10 cellular contexts compared by ENCODE assay signal in genomic region chr6:158769696-158770446, GRCh38. TPM values are rescaled to one million over a fixed set of nuclear protein-coding genes. Genes with fewer than 3 reads are reported as not detected.
DNase-seq lines count a peak whose midpoint lies in the region; ATAC-seq and TF ChIP-seq lines count a peak whose summit lies in the region.
"Had no signal": no experiment of that assay in that cellular context is flagged by ENCODE, and none has a peak within 500 bp of the region (broad histone marks: within the 10 kb centered on the region; RNA-seq: fewer than 3 reads in every experiment).

No MANE protein-coding gene starts in this region.

- H3K27ac ChIP-seq in breast epithelium (no peak overlapping the region), layer of hippocampus (ENCODE audit: low read depth, low read length) (peak overlapping the region; percentile 53)
- H3K27ac ChIP-seq: C4-2B had no signal

- no peak for TF ChIP-seq CTCF in MCF 10A (IDR thresholded peaks at IDR 0.05; ENCODE audit: unreplicated experiment)
- TF ChIP-seq CTCF in breast epithelium (IDR thresholded peaks at IDR 0.05) = no peak

- no peak for ATAC-seq in activated naive CD8-positive, alpha-beta T cell treated with anti-CD3 and anti-CD28 coated beads, Interleukin-2, amount 10 ng/mL, durations not matched to agents 7 days and 5 days (ENCODE audit: low read depth)
- no peak for ATAC-seq in HG03457 (IDR thresholded peaks at IDR 0.05; ENCODE audit: unreplicated experiment)

- intact Hi-C loops in MCF 10A (cut with micrococcal nuclease) = no loop called here
- intact Hi-C loops in breast epithelium (cut with DNase I; ENCODE audit: low total_unique reads) = no loop called here

- H3K4me1 ChIP-seq in breast epithelium = no peaks in the 10 kb centered on the region

- no peaks in the 10 kb centered on the region for H3K27me3 Mint-ChIP-seq in MCF 10A (ENCODE audit: insufficient read depth, unreplicated experiment)
- no peaks in the 10 kb centered on the region for H3K27me3 Mint-ChIP-seq in activated naive CD8-positive, alpha-beta T cell treated with anti-CD3 and anti-CD28 coated beads, Interleukin-2, amount 10 ng/mL, durations not matched to agents 7 days and 5 days

- peaks cover 11% of the 10 kb centered on the region for H3K4me1 Mint-ChIP-seq in MCF 10A (ENCODE audit: insufficient read depth, unreplicated experiment)
- H3K4me1 Mint-ChIP-seq in activated naive CD8-positive, alpha-beta T cell treated with anti-CD3 and anti-CD28 coated beads, Interleukin-2, amount 10 ng/mL, durations not matched to agents 7 days and 5 days = peaks cover 23% of the 10 kb centered on the region

- peak overlapping the region; percentile 62 for H3K27ac Mint-ChIP-seq in MCF 10A (ENCODE audit: low read depth, unreplicated experiment)
- peak overlapping the region; percentile 70 for H3K27ac Mint-ChIP-seq in activated naive CD8-positive, alpha-beta T cell treated with anti-CD3 and anti-CD28 coated beads, Interleukin-2, amount 10 ng/mL, durations not matched to agents 7 days and 5 days

- CTCF ChIA-PET in MCF 10A (lab: Yijun Ruan, JAX) = interaction anchor here (0.6 to 1.5 kb wide), 3 partner anchors 64 to 556 kb away, joined by 3 read pairs; no protein-coding TSS in a partner anchor

- no peak overlapping the region for H3K4me3 ChIP-seq in breast epithelium

- no peaks in the 10 kb centered on the region for H3K9me3 Mint-ChIP-seq in MCF 10A (ENCODE audit: unreplicated experiment)
- no peaks in the 10 kb centered on the region for H3K9me3 Mint-ChIP-seq in activated naive CD8-positive, alpha-beta T cell treated with anti-CD3 and anti-CD28 coated beads, Interleukin-2, amount 10 ng/mL, durations not matched to agents 7 days and 5 days

- no peak for DNase-seq in MCF 10A (ENCODE audit: unreplicated experiment)
- DNase-seq in breast epithelium (ENCODE audit: low spot score in 2 of 2) = no peak
- DNase-seq in activated naive CD8-positive, alpha-beta T cell treated with anti-CD3 and anti-CD28 coated beads, Interleukin-2, amount 10 ng/mL, durations not matched to agents 7 days and 5 days = no peak
- DNase-seq in epidermal melanocyte (ENCODE audit: insufficient read length, low spot score) = no peak
- no peak for DNase-seq in SIG-M5 (lab: John Stamatoyannopoulos, UW)
- no peak for DNase-seq in KG1 (lab: John Stamatoyannopoulos, UW)
- DNase-seq: NCI-H774 had no signal

- POLR2A ChIA-PET in MCF 10A (lab: Yijun Ruan, JAX) = interaction anchor here (1.5 to 2.1 kb wide), 3 partner anchors 47 to 63 kb away, joined by 4 to 5 read pairs (median 5); no protein-coding TSS in a partner anchor
- POLR2A ChIA-PET in activated naive CD8-positive, alpha-beta T cell treated with anti-CD3 and anti-CD28 coated beads, Interleukin-2, amount 10 ng/mL, durations not matched to agents 7 days and 5 days (lab: Charles Lee) = no interaction called here

- peaks cover 98% of the 10 kb centered on the region for H3K36me3 Mint-ChIP-seq in MCF 10A (ENCODE audit: insufficient read depth, unreplicated experiment)
- peaks cover 34% of the 10 kb centered on the region for H3K36me3 Mint-ChIP-seq in activated naive CD8-positive, alpha-beta T cell treated with anti-CD3 and anti-CD28 coated beads, Interleukin-2, amount 10 ng/mL, durations not matched to agents 7 days and 5 days

- H3K4me3 Mint-ChIP-seq in MCF 10A (ENCODE audit: unreplicated experiment) = no peak overlapping the region
- H3K4me3 Mint-ChIP-seq in activated naive CD8-positive, alpha-beta T cell treated with anti-CD3 and anti-CD28 coated beads, Interleukin-2, amount 10 ng/mL, durations not matched to agents 7 days and 5 days = no peak overlapping the region

- no TSS peak for BruUV-seq in MCF 10A (replicated peaks; lab: Mats Ljungman, UMichigan)

- TF ChIP-seq POLR2A in breast epithelium (IDR thresholded peaks at IDR 0.05) = no peak

- H3K27me3 ChIP-seq in breast epithelium (no peaks in the 10 kb centered on the region), layer of hippocampus (ENCODE audit: control insufficient read depth, insufficient read depth, low read length) (no peaks in the 10 kb centered on the region)

- no peaks in the 10 kb centered on the region for H3K36me3 ChIP-seq in breast epithelium

- H3K9me3 ChIP-seq in breast epithelium = no peaks in the 10 kb centered on the region

RNA-seq across cellular contexts. Expression of gene EZR, which starts 49.3 kb away (rescaled TPM):
- total RNA-seq in MCF 10A (2022) = 243 and 296 TPM in 2 replicates
- total RNA-seq in breast epithelium = 100 to 1,000 TPM in 1 of 3 donors, 10 to 100 TPM in 2; 29.1 to 154 (median 59.3) TPM
- 100 to 1,000 TPM; 235 to 257 TPM for total RNA-seq in activated naive CD8-positive, alpha-beta T cell treated with anti-CD3 and anti-CD28 coated beads, Interleukin-2, amount 10 ng/mL, durations not matched to agents 7 days and 5 days
